13 cellular contexts compared by ENCODE assay signal in genomic region chr19:18308051-18308947, GRCh38. TPM values are rescaled to one million over a fixed set of nuclear protein-coding genes. Genes with fewer than 3 reads are reported as not detected.
DNase-seq lines count a peak whose midpoint lies in the region; ATAC-seq, FAIRE-seq and TF ChIP-seq lines count a peak whose summit lies in the region.
"Had no signal": no experiment of that assay in that cellular context is flagged by ENCODE, and none has a peak within 500 bp of the region (broad histone marks: within the 10 kb centered on the region; RNA-seq: fewer than 3 reads in every experiment).

No MANE protein-coding gene starts in this region.

- no peak for TF ChIP-seq CTCF in GM10248 (IDR thresholded peaks at IDR 0.05; ENCODE audit: control extremely low read depth, extremely low read depth, low read depth, missing control alignments)
- TF ChIP-seq CTCF in RWPE1 (conservative IDR thresholded peaks at IDR 0.05; ENCODE audit: low read depth) = no peak
- TF ChIP-seq CTCF in gastroesophageal sphincter (IDR thresholded peaks at IDR 0.05) = no peak

- no peak overlapping the region for H3K9ac ChIP-seq in stomach smooth muscle (ENCODE audit: low read length in 2 of 2)
- H3K9ac ChIP-seq: neural progenitor cell had no signal

- H3K27me3 ChIP-seq in gastroesophageal sphincter (no peaks in the 10 kb centered on the region), stomach smooth muscle (ENCODE audit: control insufficient read depth in 1 of 2, insufficient read depth in 2 of 2, low read length in 2 of 2) (no peaks in the 10 kb centered on the region)
- H3K27me3 ChIP-seq: left lung, neural progenitor cell had no signal

- peaks cover 0 to 62% of the 10 kb centered on the region in 2 donors for H3K36me3 ChIP-seq in gastroesophageal sphincter
- peaks cover 0 to 3% of the 10 kb centered on the region in 2 donors for H3K36me3 ChIP-seq in stomach smooth muscle (ENCODE audit: control insufficient read depth in 2 of 2, insufficient read depth in 2 of 2, low read length in 2 of 2)

- ATAC-seq in gastroesophageal sphincter (no peak), HG03159 (IDR thresholded peaks at IDR 0.05; ENCODE audit: unreplicated experiment) (no peak), GM19455 (IDR thresholded peaks at IDR 0.05; ENCODE audit: unreplicated experiment) (no peak)
- ATAC-seq: CD8-positive, alpha-beta T cell; left lung had no signal

- DNase-seq in GM10248 (ENCODE audit: extremely low spot score) (peak; percentile 10), RWPE1 (ENCODE audit: low spot score) (no peak), GM12892 (ENCODE audit: insufficient read length) (no peak), 8988T (no peak)
- DNase-seq: CD8-positive, alpha-beta T cell; GDM1; left lung; NCI-H2029 had no signal

- TF ChIP-seq EP300 in gastroesophageal sphincter (IDR thresholded peaks at IDR 0.05) = no peak

- POLR2A ChIA-PET in GM10248 (lab: Yijun Ruan, JAX) (interaction anchor here (0.6 to 1.9 kb wide), 4 partner anchors 27 to 80 kb away, joined by 3 to 10 read pairs (median 4); partner anchors contain the start of gene JUND), RWPE1 (lab: Yijun Ruan, JAX; ENCODE audit: low non-redundant PET) (no interaction called here)

- WGBS in gastroesophageal sphincter (ENCODE audit: low coverage in 1 of 2), 2 donors = 67% methylated on average over 3 of the region's 20 CpGs; no CpG with 5 or more reads in 1 of the 2 donors

- H3K4me3 ChIP-seq in gastroesophageal sphincter = no peak overlapping the region
- H3K4me3 ChIP-seq in stomach smooth muscle (ENCODE audit: low read length in 2 of 2) = no peak overlapping the region
- H3K4me3 ChIP-seq: left lung, neural progenitor cell had no signal

- CTCF ChIA-PET in GM10248 (lab: Yijun Ruan, JAX) = interaction anchor here (1.0 to 1.7 kb wide), 3 partner anchors 14 to 20 kb away, joined by 3 to 11 read pairs (median 4); partner anchors contain the start of gene LSM4
- CTCF ChIA-PET in RWPE1 (lab: Yijun Ruan, JAX) = no interaction called here

- H3K4me1 ChIP-seq in gastroesophageal sphincter (peaks cover 0 to 55% (median 52%) of the 10 kb centered on the region in 3 donors), stomach smooth muscle (ENCODE audit: control insufficient read depth, insufficient read depth, low read length) (peaks cover 51% of the 10 kb centered on the region)

- H3K9me3 ChIP-seq in gastroesophageal sphincter (no peaks in the 10 kb centered on the region), stomach smooth muscle (ENCODE audit: control insufficient read depth in 2 of 2, low read length in 2 of 2) (no peaks in the 10 kb centered on the region)
- H3K9me3 ChIP-seq: left lung had no signal

- H3K27ac ChIP-seq in RWPE1 (peak overlapping the region; percentile 97), gastroesophageal sphincter (peak overlapping the region in 3 of 4 donors; percentile 97 to 99 (median 99)), stomach smooth muscle (ENCODE audit: low read length) (peak overlapping the region; percentile 99)
- H3K27ac ChIP-seq: neural progenitor cell had no signal

- no peak for FAIRE-seq in GM12892 (lab: Jason Lieb, UNC)

- no peak for TF ChIP-seq POLR2A in gastroesophageal sphincter (IDR thresholded peaks at IDR 0.05)
- TF ChIP-seq POLR2A in GM12892 (IDR thresholded peaks at IDR 0.05; ENCODE audit: low read depth, low read length) = no peak; the same call in 1 of the 2 replicates

RNA-seq across cellular contexts. Expression of gene LSM4, which starts 14.6 kb away (rescaled TPM):
- 100 to 1,000 TPM in 1 of 4 donors, 10 to 100 TPM in 3; 81.2 to 116 (median 94.5) TPM for total RNA-seq in gastroesophageal sphincter
- polyA plus RNA-seq in GM12892 (2012; ENCODE audit: missing spikeins) = 105 TPM

RNA-seq across cellular contexts. Expression of gene JUND, which starts 26.9 kb away (rescaled TPM):
- 100 to 1,000 TPM; 241 to 573 (median 297) TPM for total RNA-seq in gastroesophageal sphincter
- 6.8 TPM for polyA plus RNA-seq in GM12892 (2012; ENCODE audit: missing spikeins)

RNA-seq across cellular contexts. Expression of gene PGPEP1, which starts 32.1 kb away (rescaled TPM):
- total RNA-seq in gastroesophageal sphincter = 10 to 100 TPM; 15.0 to 38.2 (median 23.1) TPM
- 16.7 TPM for polyA plus RNA-seq in GM12892 (2012; ENCODE audit: missing spikeins)

RNA-seq across cellular contexts. Expression of gene IQCN, which starts 34.0 kb away (rescaled TPM):
- total RNA-seq in gastroesophageal sphincter = 1 to 10 TPM in 2 of 4 donors, under 1 TPM in 2; 0.27 to 4.4 (median 1.3) TPM
- polyA plus RNA-seq in GM12892 (2012; ENCODE audit: missing spikeins) = 0.68 TPM
